25 cellular contexts compared by ENCODE assay signal in the genomic region with DNA sequence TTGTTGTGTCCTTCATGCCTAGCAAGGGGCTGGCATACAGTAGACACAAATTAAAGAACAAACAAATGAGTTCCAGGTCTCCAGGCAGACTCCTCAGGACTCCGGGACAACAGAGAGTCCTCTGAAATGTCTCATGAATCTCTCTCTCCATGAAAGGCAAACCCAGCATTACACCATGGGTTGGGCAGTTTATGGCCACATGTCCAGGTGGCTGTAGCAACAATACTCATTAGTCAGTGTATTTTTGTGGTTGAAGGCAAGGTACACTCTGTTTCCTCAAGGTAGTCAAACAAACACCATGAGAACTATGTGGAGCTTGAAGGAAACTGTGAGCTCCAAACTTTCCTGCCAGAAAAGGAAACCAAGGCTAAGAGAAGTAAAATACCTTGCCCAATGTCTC.
DNase-seq lines count a peak whose midpoint lies in the region; ATAC-seq and TF ChIP-seq lines count a peak whose summit lies in the region.
"Had no signal": no experiment of that assay in that cellular context is flagged by ENCODE, and none has a peak within 500 bp of the region (broad histone marks: within the 10 kb centered on the region; RNA-seq: fewer than 3 reads in every experiment).

No MANE protein-coding gene starts in this region.

- ATAC-seq in left colon (peak; percentile 98), right lobe of liver (no peak)
- ATAC-seq: stimulated activated naive CD8-positive, alpha-beta T cell treated with anti-CD3 and anti-CD28 coated beads, Interleukin-15, Interleukin-2, amounts not matched to agents 100 U/mL and 50 U/mL, for 24 hours had no signal

- no TSS peak for BruUV-seq in PC-9 (replicated peaks; lab: Mats Ljungman, UMichigan)

- peaks cover 7% of the 10 kb centered on the region for H3K4me1 ChIP-seq in PC-9 (replicated peaks; ENCODE audit: insufficient read depth)
- peaks cover 7 to 51% (median 33%) of the 10 kb centered on the region in 4 donors for H3K4me1 ChIP-seq in stomach
- no peaks in the 10 kb centered on the region for H3K4me1 ChIP-seq in right lobe of liver

- H3K4me3 ChIP-seq in PC-9 (no peak overlapping the region), stomach (no peak overlapping the region), right lobe of liver (no peak overlapping the region)

- no peak for TF ChIP-seq CTCF in PC-9 (conservative IDR thresholded peaks at IDR 0.05)
- no peak for TF ChIP-seq CTCF in chondrocyte (IDR thresholded peaks at IDR 0.05)
- no peak for TF ChIP-seq CTCF in stomach (IDR thresholded peaks at IDR 0.05)
- TF ChIP-seq CTCF in nephron progenitor cell (IDR thresholded peaks at IDR 0.05), result no peak
- no peak for TF ChIP-seq CTCF in right lobe of liver (IDR thresholded peaks at IDR 0.05)

- no peak for TF ChIP-seq EP300 in stomach (IDR thresholded peaks at IDR 0.05)

- no peaks in the 10 kb centered on the region for H3F3A ChIP-seq in PC-9 (ENCODE audit: insufficient read depth, low read depth)

- no peak overlapping the region for H3K4me3 Mint-ChIP-seq in chondrocyte (ENCODE audit: unreplicated experiment)
- H3K4me3 Mint-ChIP-seq in nephron progenitor cell, result no peak overlapping the region
- H3K4me3 Mint-ChIP-seq: activated naive CD4-positive, alpha-beta T cell treated with anti-CD3 and anti-CD28 coated beads, Interleukin-2, amount 50 U/mL, for 24 hours; activated T-helper 1 cell treated with anti-CD3 and anti-CD28 coated beads, Interleukin-12 subunit alpha, Interleukin-12 subunit beta, Interleukin-2, Interleukin-4 antibody, amounts not matched to agents 30 ng/mL and 10 ng/mL and 1 ng/mL, durations not matched to agents 14 hours and 24 hours and 36 hours; memory B cell; naive B cell had no signal

- H3K27me3 Mint-ChIP-seq in chondrocyte (ENCODE audit: low read depth), result peaks cover 2% of the 10 kb centered on the region
- H3K27me3 Mint-ChIP-seq in nephron progenitor cell (ENCODE audit: low read depth, poor library complexity), result peaks cover 18% of the 10 kb centered on the region

- TF ChIP-seq POLR2A in stomach (IDR thresholded peaks at IDR 0.05) (no peak), right lobe of liver (IDR thresholded peaks at IDR 0.05) (no peak)

- H3K27ac ChIP-seq in PC-9 (peak overlapping the region; percentile 48), stomach (peak overlapping the region in 4 of 5 donors; percentile 45 to 89 (median 58)), right lobe of liver (no peak overlapping the region)

- no peaks in the 10 kb centered on the region for H3K36me3 ChIP-seq in PC-9 (ENCODE audit: low read depth)
- no peaks in the 10 kb centered on the region for H3K36me3 ChIP-seq in stomach
- H3K36me3 ChIP-seq in right lobe of liver, result no peaks in the 10 kb centered on the region

- 67 to 82% (median 75%) methylated on average over 1 of the region's 1 CpG for WGBS in stomach, 5 donors
- WGBS in right lobe of liver (ENCODE audit: insufficient coverage, low coverage, low lambda C conversion rate, missing lambda C conversion rate), result 88% methylated on average over 1 of the region's 1 CpG

- H3K27ac Mint-ChIP-seq in chondrocyte (ENCODE audit: unreplicated experiment), result peak overlapping the region; percentile 14
- no peak overlapping the region for H3K27ac Mint-ChIP-seq in nephron progenitor cell
- H3K27ac Mint-ChIP-seq: activated naive CD4-positive, alpha-beta T cell treated with anti-CD3 and anti-CD28 coated beads, Interleukin-2, amount 50 U/mL, for 24 hours; activated T-helper 1 cell treated with anti-CD3 and anti-CD28 coated beads, Interleukin-12 subunit alpha, Interleukin-12 subunit beta, Interleukin-2, Interleukin-4 antibody, amounts not matched to agents 30 ng/mL and 10 ng/mL and 1 ng/mL, durations not matched to agents 14 hours and 24 hours and 36 hours; memory B cell had no signal

- H3K36me3 Mint-ChIP-seq in chondrocyte (ENCODE audit: low read depth), result no peaks in the 10 kb centered on the region
- H3K36me3 Mint-ChIP-seq in nephron progenitor cell (ENCODE audit: low read depth), result no peaks in the 10 kb centered on the region
- H3K36me3 Mint-ChIP-seq: activated naive CD4-positive, alpha-beta T cell treated with anti-CD3 and anti-CD28 coated beads, Interleukin-2, amount 50 U/mL, for 24 hours; memory B cell; naive B cell had no signal

- intact Hi-C loops in PC-9 (cut with micrococcal nuclease; ENCODE audit: unreplicated experiment), result no loop called here
- intact Hi-C loops in left colon (cut with DNase I, micrococcal nuclease), result no loop called here
- intact Hi-C loops in stomach (cut with DNase I; ENCODE audit: low total_unique reads), result no loop called here
- intact Hi-C loops in right lobe of liver (cut with DNase I), result no loop called here

- H3K9me2 ChIP-seq in PC-9 (ENCODE audit: insufficient read depth), result no peaks in the 10 kb centered on the region

- peaks cover 44% of the 10 kb centered on the region for H3K4me1 Mint-ChIP-seq in chondrocyte (ENCODE audit: low read depth)
- H3K4me1 Mint-ChIP-seq in nephron progenitor cell, result peaks cover 5% of the 10 kb centered on the region
- H3K4me1 Mint-ChIP-seq: activated naive CD4-positive, alpha-beta T cell treated with anti-CD3 and anti-CD28 coated beads, Interleukin-2, amount 50 U/mL, for 24 hours; memory B cell; naive B cell had no signal

- no peak overlapping the region for H2AFZ ChIP-seq in PC-9

- DNase-seq in PC-9 (peak; percentile 11 to 89), chondrocyte (ENCODE audit: low spot score) (no peak), left colon (peak; percentile 33 to 50), stomach (no peak), NCI-H510A (lab: John Stamatoyannopoulos, UW) (no peak), NCI-H1436 (lab: John Stamatoyannopoulos, UW) (no peak), nephron progenitor cell (no peak), right lobe of liver (no peak)
- DNase-seq: activated CD4-positive, alpha-beta T cell treated with anti-CD3 and anti-CD28 coated beads, Interleukin-2, amount 50 U/mL, for 1 hour; anterior cingulate cortex; cerebellar nuclear complex; effector CD4-positive, alpha-beta T cell; EL; KBM-7; kidney; MV-4-11; naive B cell; NCI-H1694 treated with DMSO at 0.1 percent for 48 hours; NCI-H526; occipital lobe; stimulated activated naive CD8-positive, alpha-beta T cell treated with anti-CD3 and anti-CD28 coated beads, Interleukin-15, Interleukin-2, amounts not matched to agents 100 U/mL and 50 U/mL, for 24 hours; trophoblast cell had no signal

- H3K79me2 ChIP-seq in PC-9 (ENCODE audit: low read depth), result no peaks in the 10 kb centered on the region

- CTCF ChIA-PET in PC-9 (lab: Charles Lee), result interaction anchor here (0.5 to 0.6 kb wide), 3 partner anchors 93 to 424 kb away, joined by 3 to 5 read pairs (median 4); no protein-coding TSS in a partner anchor

- H3K4me2 ChIP-seq in PC-9, result no peak overlapping the region

- no peaks in the 10 kb centered on the region for H3K9me3 ChIP-seq in PC-9 (ENCODE audit: insufficient read depth, low read depth)
- no peaks in the 10 kb centered on the region for H3K9me3 ChIP-seq in stomach
- H3K9me3 ChIP-seq in right lobe of liver, result no peaks in the 10 kb centered on the region

- no peaks in the 10 kb centered on the region for H4K20me1 ChIP-seq in PC-9 (ENCODE audit: insufficient read depth)

- H3K27me3 ChIP-seq in PC-9 (ENCODE audit: insufficient read depth, low read depth), result peaks cover 28% of the 10 kb centered on the region
- no peaks in the 10 kb centered on the region for H3K27me3 ChIP-seq in stomach
- no peaks in the 10 kb centered on the region for H3K27me3 ChIP-seq in right lobe of liver

- POLR2A ChIA-PET in PC-9 (lab: Charles Lee; ENCODE audit: unreplicated experiment), result no interaction called here

- peaks cover 3% of the 10 kb centered on the region for H3K9me3 Mint-ChIP-seq in chondrocyte (ENCODE audit: low read depth)
- peaks cover 4% of the 10 kb centered on the region for H3K9me3 Mint-ChIP-seq in nephron progenitor cell
- H3K9me3 Mint-ChIP-seq: activated naive CD4-positive, alpha-beta T cell treated with anti-CD3 and anti-CD28 coated beads, Interleukin-2, amount 50 U/mL, for 24 hours; activated T-helper 1 cell treated with anti-CD3 and anti-CD28 coated beads, Interleukin-12 subunit alpha, Interleukin-12 subunit beta, Interleukin-2, Interleukin-4 antibody, amounts not matched to agents 30 ng/mL and 10 ng/mL and 1 ng/mL, durations not matched to agents 14 hours and 24 hours and 36 hours; memory B cell had no signal

Comparison
In these comparisons a context has a peak if more than half of its experiments do, and no peak if none do; other contexts are left out.
1. DNase-seq: peak in PC-9 (2 of 2) and left colon (2 of 2); none in chondrocyte (single experiment), stomach (single experiment), NCI-H510A (single experiment), NCI-H1436 (single experiment), nephron progenitor cell (single experiment) and right lobe of liver (0 of 3).
2. H3K27ac ChIP-seq: peak in PC-9 (single experiment) and stomach (4 of 5); none in right lobe of liver (0 of 3).